ENCODE assay signal across 17 cellular contexts in the genomic region with DNA sequence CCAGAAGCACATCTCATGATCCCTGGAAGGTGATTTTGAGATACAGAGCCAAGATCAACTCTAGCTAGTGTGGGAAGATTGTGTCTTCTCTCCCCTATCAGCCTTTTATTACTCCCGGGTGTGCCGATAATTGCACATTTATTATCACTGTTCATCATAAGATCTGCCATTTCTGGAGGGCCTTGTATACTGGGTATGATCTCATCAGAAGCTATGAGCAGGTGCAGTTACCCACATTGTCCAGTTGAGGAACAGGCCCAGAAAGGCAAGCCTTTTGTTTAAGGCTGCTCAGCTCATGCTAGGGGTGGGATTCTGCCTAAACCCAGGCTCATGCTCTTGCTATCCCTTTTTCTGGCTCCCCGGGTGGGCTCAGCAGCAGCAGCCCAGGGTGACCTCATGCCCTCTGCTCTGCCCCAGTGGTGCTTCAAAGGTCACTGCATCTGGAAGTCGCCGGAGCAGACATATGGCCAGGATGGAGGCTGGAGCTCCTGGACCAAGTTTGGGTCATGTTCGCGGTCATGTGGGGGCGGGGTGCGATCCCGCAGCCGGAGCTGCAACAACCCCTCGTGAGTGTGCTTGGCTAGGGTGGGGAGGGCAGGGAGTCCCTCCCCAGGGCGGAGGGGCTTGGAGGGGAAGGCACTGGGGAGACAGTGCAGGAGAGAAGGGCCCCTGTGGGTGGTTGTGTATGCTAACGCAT. TPM values are rescaled to one million over a fixed set of nuclear protein-coding genes. Genes with fewer than 3 reads are reported as not detected.
DNase-seq lines count a peak whose midpoint lies in the region; ATAC-seq, FAIRE-seq and TF ChIP-seq lines count a peak whose summit lies in the region.
"Had no signal": no experiment of that assay in that cellular context is flagged by ENCODE, and none has a peak within 500 bp of the region (broad histone marks: within the 10 kb centered on the region; RNA-seq: fewer than 3 reads in every experiment).

No MANE protein-coding gene starts in this region.

- WGBS in K562 (ENCODE audit: insufficient coverage, low coverage, missing lambda C conversion rate), result 55% methylated on average over 14 of the region's 14 CpGs
- 87 to 92% methylated on average over 14 of the region's 14 CpGs for WGBS in upper lobe of left lung, 2 donors

- CTCF ChIA-PET in AG04450 (lab: Charles Lee), result interaction anchor here (0.7 to 3.5 kb wide), 4 partner anchors 13 to 189 kb away, joined by 3 to 12 read pairs (median 4); no protein-coding TSS in a partner anchor
- CTCF ChIA-PET in HCT116 (lab: Charles Lee), result no interaction called here
- CTCF ChIA-PET in K562 (lab: Yijun Ruan, JAX; ENCODE audit: low intra/inter-chr PET ratio), result no interaction called here

- no TSS peak for BruUV-seq in HCT116 (replicated peaks; lab: Mats Ljungman, UMichigan)
- no TSS peak for BruUV-seq in K562 (replicated peaks; lab: Mats Ljungman, UMichigan)

- H3K9me3 ChIP-seq in AG04450 (ENCODE audit: control insufficient read depth, insufficient read depth, low read length) (peaks cover 3% of the 10 kb centered on the region; the same call in 1 of the 2 replicates), HCT116 (ENCODE audit: control insufficient read depth in 1 of 2, insufficient read depth in 1 of 2, low read depth in 1 of 2, low read length in 2 of 2) (no peaks in the 10 kb centered on the region), K562 (replicated peaks; ENCODE audit: control insufficient read depth, insufficient read depth, low read depth, low read length) (no peaks in the 10 kb centered on the region), lower lobe of right lung (no peaks in the 10 kb centered on the region), upper lobe of left lung (no peaks in the 10 kb centered on the region)
- H3K9me3 ChIP-seq: esophagus muscularis mucosa, heart right ventricle had no signal

- H3K9me1 ChIP-seq in K562 (ENCODE audit: control insufficient read depth, insufficient read depth, low read length), result no peaks in the 10 kb centered on the region

- in situ Hi-C loops in K562 (cut with MboI), result no loop called here

- no peak for TF ChIP-seq RAD21 in HCT116 (IDR thresholded peaks at IDR 0.05; ENCODE audit: low read depth)
- TF ChIP-seq RAD21 in K562 (CRISPR knock-in tag; conservative IDR thresholded peaks at IDR 0.05 in 1 of 2, IDR thresholded peaks at IDR 0.05 in 1 of 2), result no peak

- H3K4me1 ChIP-seq in HCT116 (ENCODE audit: control insufficient read depth in 1 of 2, insufficient read depth in 2 of 2, low read length in 2 of 2) (peaks cover 12 to 23% of the 10 kb centered on the region in 2 experiments), K562 (replicated peaks in 1 of 2; ENCODE audit: control insufficient read depth in 2 of 2, insufficient read depth in 2 of 2, low read length in 2 of 2) (peaks cover 44 to 55% of the 10 kb centered on the region in 2 experiments), lower lobe of right lung (peaks cover 19% of the 10 kb centered on the region), upper lobe of left lung (peaks cover 17 to 19% (median 18%) of the 10 kb centered on the region in 4 donors)

- RAD21 ChIA-PET in HCT116 (lab: Charles Lee; ENCODE audit: low non-redundant PET in 1 of 2, low total read pairs in 2 of 2, uncharacterized antibody in 2 of 2, unreplicated experiment in 2 of 2), result interaction anchor here in 1 of 2 experiments (0.5 kb wide), 1 partner anchor 120 kb away, joined by 5 read pairs; no protein-coding TSS in a partner anchor

- H3K79me2 ChIP-seq in HCT116 (ENCODE audit: insufficient read depth, low read length) (no peaks in the 10 kb centered on the region), K562 (ENCODE audit: control insufficient read depth, insufficient read depth, low read length) (peaks cover 26% of the 10 kb centered on the region)

- H3K27me3 ChIP-seq in AG04450 (ENCODE audit: control insufficient read depth, insufficient read depth, low read length), result peaks cover 5% of the 10 kb centered on the region
- no peaks in the 10 kb centered on the region for H3K27me3 ChIP-seq in HCT116 (ENCODE audit: insufficient read depth, low read length)
- H3K27me3 ChIP-seq in K562 (ENCODE audit: control insufficient read depth in 2 of 2, insufficient read depth in 2 of 2, low read length in 2 of 2), result no peaks in the 10 kb centered on the region
- no peaks in the 10 kb centered on the region for H3K27me3 ChIP-seq in lower lobe of right lung (ENCODE audit: low read depth)
- no peaks in the 10 kb centered on the region for H3K27me3 ChIP-seq in upper lobe of left lung
- H3K27me3 ChIP-seq: esophagus muscularis mucosa, heart right ventricle had no signal

- H4K20me1 ChIP-seq in HCT116 (ENCODE audit: insufficient read depth) (no peaks in the 10 kb centered on the region), K562 (replicated peaks; ENCODE audit: control insufficient read depth, insufficient read depth, low read length) (no peaks in the 10 kb centered on the region)

- no peak overlapping the region for H3K4me3 ChIP-seq in AG04450 (ENCODE audit: low read depth, low read length)
- H3K4me3 ChIP-seq in HCT116 (replicated peaks in 1 of 2; ENCODE audit: low read depth in 1 of 2, low read length in 2 of 2), result no peak overlapping the region
- H3K4me3 ChIP-seq in K562, result no peak overlapping the region
- no peak overlapping the region for H3K4me3 ChIP-seq in lower lobe of right lung
- no peak overlapping the region for H3K4me3 ChIP-seq in upper lobe of left lung
- H3K4me3 ChIP-seq: coronary artery, esophagus muscularis mucosa, heart right ventricle had no signal

- H3K4me2 ChIP-seq in HCT116 (ENCODE audit: low read length), result no peak overlapping the region
- H3K4me2 ChIP-seq in K562 (ENCODE audit: insufficient read depth, low read length), result no peak overlapping the region

- DNase-seq in AG04450 (ENCODE audit: low read depth, low spot score) (no peak), HCT116 (ENCODE audit: low read depth, low spot score) (no peak), K562 (ENCODE audit: extremely low read depth in 1 of 4, low spot score in 3 of 4) (peak; percentile 47 to 66 (median 58)), lower lobe of right lung (peak; percentile 28), GM19238 (ENCODE audit: insufficient read length, low spot score) (no peak), OCI-M1 (lab: John Stamatoyannopoulos, UW) (no peak), HPDE6-E6E7 (ENCODE audit: extremely low spot score) (no peak), upper lobe of left lung (no peak)
- DNase-seq: HCEC 1CT, heart right ventricle, NCI-H2081 treated with DMSO at 0.1 percent for 48 hours, NCI-H526 treated with DMSO at 0.1 percent for 48 hours, T-cell had no signal

- no peak overlapping the region for H2AFZ ChIP-seq in HCT116 (ENCODE audit: low read depth, low read length, poor library complexity, severe bottlenecking)
- no peak overlapping the region for H2AFZ ChIP-seq in K562 (ENCODE audit: low read depth, low read length)

- ATAC-seq in HCT116 (peak; percentile 58; the same call in 1 of the 2 replicates), K562 (peak; percentile 69), lower lobe of right lung (no peak), upper lobe of left lung (ENCODE audit: low FRiP score in 2 of 2) (no peak)
- ATAC-seq: heart right ventricle, T-cell had no signal

- POLR2A ChIA-PET in AG04450 (lab: Yijun Ruan, JAX) (no interaction called here), HCT116 (lab: Charles Lee) (no interaction called here), K562 (lab: Yijun Ruan, JAX) (interaction anchor here (0.7 to 1.6 kb wide), 9 partner anchors 9 to 189 kb away, joined by 3 to 7 read pairs (median 3); no protein-coding TSS in a partner anchor)

- intact Hi-C loops in HCT116 (cut with micrococcal nuclease), result no loop called here
- intact Hi-C loops in K562 (cut with micrococcal nuclease), result no loop called here
- intact Hi-C loops in lower lobe of right lung (cut with DNase I), result no loop called here

- peak; percentile 13; the same call in 1 of the 2 replicates for TF ChIP-seq CTCF in AG04450 (IDR thresholded peaks at IDR 0.05; ENCODE audit: low read depth, low read length)
- 0 out of 6 replicates have a peak, but pooled peaks of 1 of the 3 experiments have one; percentile 10 for TF ChIP-seq CTCF in HCT116 (IDR thresholded peaks at IDR 0.05 in 2 of 3, conservative IDR thresholded peaks at IDR 0.05 in 1 of 3; ENCODE audit: borderline replicate concordance in 1 of 3, insufficient read depth in 1 of 3, low read depth in 2 of 3, low read length in 2 of 3)
- TF ChIP-seq CTCF in K562 (IDR thresholded peaks at IDR 0.05 in 2 of 3, conservative IDR thresholded peaks at IDR 0.05 in 1 of 3; ENCODE audit: insufficient read depth in 2 of 3, low read depth in 1 of 3, low read length in 3 of 3), result peak in 2 of 3 experiments; percentile 26 to 41; a peak in 1 of 6 replicates
- no peak for TF ChIP-seq CTCF in lower lobe of right lung (IDR thresholded peaks at IDR 0.05)
- TF ChIP-seq CTCF in upper lobe of left lung (IDR thresholded peaks at IDR 0.05), result no peak

- no peak for TF ChIP-seq POLR2A in HCT116 (IDR thresholded peaks at IDR 0.05; ENCODE audit: borderline replicate concordance, extremely low read depth, insufficient read depth, insufficient read length)
- no peak for TF ChIP-seq POLR2A in K562 (conservative IDR thresholded peaks at IDR 0.05)
- no peak for TF ChIP-seq POLR2A in upper lobe of left lung (IDR thresholded peaks at IDR 0.05)

- TF ChIP-seq EP300 in K562 (IDR thresholded peaks at IDR 0.05; ENCODE audit: low read length), result no peak
- TF ChIP-seq EP300 in upper lobe of left lung (IDR thresholded peaks at IDR 0.05), result no peak

- H3K27ac ChIP-seq in AG04450 (ENCODE audit: low read depth, low read length) (no peak overlapping the region), HCT116 (ENCODE audit: low read depth, low read length) (no peak overlapping the region), K562 (ENCODE audit: extremely low read depth, low read depth, low read length) (no peak overlapping the region), lower lobe of right lung (no peak overlapping the region), upper lobe of left lung (no peak overlapping the region)
- H3K27ac ChIP-seq: coronary artery, esophagus muscularis mucosa, heart right ventricle had no signal

- FAIRE-seq in K562 (lab: Jason Lieb, UNC), result no peak

- H3K9me2 ChIP-seq in HCT116 (ENCODE audit: insufficient read depth), result no peaks in the 10 kb centered on the region

- H3K9ac ChIP-seq in HCT116 (ENCODE audit: low read length) (no peak overlapping the region), K562 (ENCODE audit: insufficient read depth in 1 of 2, low read depth in 2 of 2, low read length in 2 of 2) (peak overlapping the region in 1 of 2 experiments; percentile 41; a peak in 2 of 4 replicates)

- H3K36me3 ChIP-seq in HCT116 (ENCODE audit: control insufficient read depth in 1 of 2, insufficient read depth in 2 of 2, low read length in 2 of 2) (0 out of 4 replicates have a peak, but pooled peaks cover 0 to 4% of the 10 kb centered on the region in 2 experiments), K562 (ENCODE audit: control insufficient read depth, insufficient read depth, low read length) (peaks cover 92% of the 10 kb centered on the region), lower lobe of right lung (no peaks in the 10 kb centered on the region), upper lobe of left lung (no peaks in the 10 kb centered on the region)
- H3K36me3 ChIP-seq: esophagus muscularis mucosa, heart right ventricle had no signal

RNA-seq across cellular contexts. Expression of a gene that starts 46.6 kb away (rescaled TPM):
- polyA plus RNA-seq in AG04450 (2011; rRNA removed) (not detected in 2 replicates), K562 (2011; rRNA removed) (not detected in 2 replicates), K562 (2014; fragmentation: Illumina TruSeq; extraction: Trizol) (not detected in 2 replicates), K562 (2014; fragmentation: Nextera tagmentation; extraction: Ambion mirVana) (not detected), K562 (2014; rRNA removed) (not detected in 2 replicates)
- not detected in 2 replicates for polyA minus RNA-seq in AG04450 (2011; rRNA and poly(A)+ RNA removed)
- total RNA-seq in HCT116 (2021; ENCODE audit: unreplicated experiment) (not detected), K562 (2014; rRNA removed) (not detected in 2 replicates), K562 (2014; rRNA removed; fragmentation: Illumina TruSeq; extraction: Trizol) (not detected in 2 replicates), K562 (2015; rRNA removed; fragmentation: Illumina TruSeq; extraction: Trizol) (not detected in 2 replicates), K562 (2021) (not detected in 2 replicates), lower lobe of right lung (not detected), upper lobe of left lung (not detected)
- polyA plus RNA-seq in HCT116 (2012), result 0.05 TPM in 1 of 2 replicates, not detected in the other
- total RNA-seq in K562 (2011; cell fraction: chromatin; rRNA removed; ENCODE audit: low replicate concordance), result not detected in 2 replicates
- total RNA-seq in K562 (2011; cell fraction: nucleolus; rRNA removed), result not detected in 2 replicates
- total RNA-seq in K562 (2011; cell fraction: nucleoplasm; rRNA removed), result not detected in 2 replicates
- not detected in 2 replicates for polyA plus RNA-seq in K562 (2011; cell fraction: cytosol; rRNA removed)
- polyA plus RNA-seq in K562 (2011; cell fraction: nucleus; rRNA removed), result not detected in 2 replicates
- not detected in 2 replicates for polyA plus RNA-seq in K562 (2012)
- not detected in 2 replicates for polyA minus RNA-seq in K562 (2011; rRNA and poly(A)+ RNA removed)
- not detected in 2 replicates for polyA minus RNA-seq in K562 (2011; cell fraction: cytosol; rRNA and poly(A)+ RNA removed)
- not detected in 2 replicates for polyA minus RNA-seq in K562 (2011; cell fraction: nucleus; rRNA and poly(A)+ RNA removed)
- total RNA-seq: esophagus muscularis mucosa, heart right ventricle, mucosa of gallbladder, RPMI7951, T-cell had no signal
- polyA plus RNA-seq: heart right ventricle had no signal

Comparison
In these comparisons a context has a peak if more than half of its experiments do, and no peak if none do; other contexts are left out.
1. DNase-seq: peak in K562 (4 of 4) and lower lobe of right lung (single experiment); none in AG04450 (single experiment), HCT116 (single experiment), GM19238 (single experiment), OCI-M1 (single experiment), HPDE6-E6E7 (single experiment) and upper lobe of left lung (0 of 2).
2. CTCF ChIP-seq: peak in AG04450 (single experiment) and K562 (2 of 3); none in lower lobe of right lung (single experiment) and upper lobe of left lung (0 of 6).
3. ATAC-seq: peak in HCT116 (single experiment) and K562 (single experiment); none in lower lobe of right lung (0 of 2) and upper lobe of left lung (0 of 2).